In genomic region chr13:97125051-97125809, GRCh38 we compare ENCODE assay signal across 8 cellular contexts.
DNase-seq lines count a peak whose midpoint lies in the region; ATAC-seq and TF ChIP-seq lines count a peak whose summit lies in the region.

No MANE protein-coding gene starts in this region.

- H3K4me1 ChIP-seq in PC-9 (replicated peaks; ENCODE audit: insufficient read depth), result peaks cover 81% of the 10 kb centered on the region

- H3K27me3 ChIP-seq in PC-9 (ENCODE audit: insufficient read depth, low read depth), result no peaks in the 10 kb centered on the region

- no peak for TF ChIP-seq CTCF in natural killer cell (IDR thresholded peaks at IDR 0.05)
- TF ChIP-seq CTCF in PC-9 (conservative IDR thresholded peaks at IDR 0.05), result peak; percentile 55; the same call in 1 of the 2 replicates

- H4K20me1 ChIP-seq in PC-9 (ENCODE audit: insufficient read depth), result no peaks in the 10 kb centered on the region

- ATAC-seq in natural killer cell treated with Interleukin-12 subunit alpha and Interleukin-12 subunit beta and Interleukin-15 and Interleukin-18, amount 100 ng/mL, for 72 hours, result peak in 1 of 2 donors; percentile 56
- ATAC-seq in natural killer cell (no peak), HG03095 (IDR thresholded peaks at IDR 0.05; ENCODE audit: unreplicated experiment) (peak; percentile 33), sciatic nerve (peak; percentile 84), T-cell (replicated peaks in 1 of 4) (no peak)

- H2AFZ ChIP-seq in PC-9, result no peak overlapping the region

- H3K36me3 Mint-ChIP-seq in natural killer cell treated with Interleukin-12 subunit alpha and Interleukin-12 subunit beta and Interleukin-15 and Interleukin-18, amount 100 ng/mL, for 72 hours, result no peaks in the 10 kb centered on the region
- H3K36me3 Mint-ChIP-seq in natural killer cell (no peaks in the 10 kb centered on the region), T-cell (no peaks in the 10 kb centered on the region)

- H3K4me3 Mint-ChIP-seq in natural killer cell treated with Interleukin-12 subunit alpha and Interleukin-12 subunit beta and Interleukin-15 and Interleukin-18, amount 100 ng/mL, for 72 hours, result peak overlapping the region; percentile 54
- H3K4me3 Mint-ChIP-seq in natural killer cell (no peak overlapping the region), T-cell (no peak overlapping the region)

- no peak overlapping the region for H3K27ac Mint-ChIP-seq in natural killer cell treated with Interleukin-12 subunit alpha and Interleukin-12 subunit beta and Interleukin-15 and Interleukin-18, amount 100 ng/mL, for 72 hours
- no peak overlapping the region for H3K27ac Mint-ChIP-seq in natural killer cell
- no peak overlapping the region for H3K27ac Mint-ChIP-seq in T-cell

- H3F3A ChIP-seq in PC-9 (ENCODE audit: insufficient read depth, low read depth), result peaks cover 56% of the 10 kb centered on the region

- peaks cover 3 to 21% of the 10 kb centered on the region in 2 donors for H3K4me1 Mint-ChIP-seq in natural killer cell treated with Interleukin-12 subunit alpha and Interleukin-12 subunit beta and Interleukin-15 and Interleukin-18, amount 100 ng/mL, for 72 hours (ENCODE audit: low read depth in 2 of 2)
- H3K4me1 Mint-ChIP-seq in natural killer cell (no peaks in the 10 kb centered on the region), T-cell (no peaks in the 10 kb centered on the region)

- no peaks in the 10 kb centered on the region for H3K9me3 ChIP-seq in PC-9 (ENCODE audit: insufficient read depth, low read depth)

- POLR2A ChIA-PET in PC-9 (lab: Charles Lee; ENCODE audit: unreplicated experiment), result interaction anchor here (0.6 to 0.7 kb wide), 3 partner anchors 67 to 1148 kb away, joined by 5 to 10 read pairs (median 6); partner anchors contain the start of gene MBNL2
- POLR2A ChIA-PET in T-cell (lab: Charles Lee), result interaction anchor here in 1 of 2 donors (0.7 kb wide), 1 partner anchor 57 kb away, joined by 3 read pairs; no protein-coding TSS in a partner anchor

- peak overlapping the region; percentile 73 for H3K4me2 ChIP-seq in PC-9

- no peaks in the 10 kb centered on the region for H3K36me3 ChIP-seq in PC-9 (ENCODE audit: low read depth)

- peak overlapping the region; percentile 37; the same call in 1 of the 2 replicates for H3K4me3 ChIP-seq in PC-9

- BruUV-seq in PC-9 (replicated peaks; lab: Mats Ljungman, UMichigan), result no TSS peak

- peaks cover 32 to 37% of the 10 kb centered on the region in 2 donors for H3K27me3 Mint-ChIP-seq in natural killer cell treated with Interleukin-12 subunit alpha and Interleukin-12 subunit beta and Interleukin-15 and Interleukin-18, amount 100 ng/mL, for 72 hours
- H3K27me3 Mint-ChIP-seq in natural killer cell (ENCODE audit: low read depth in 2 of 2), result peaks cover 18 to 36% of the 10 kb centered on the region in 2 donors
- peaks cover 24 to 38% of the 10 kb centered on the region in 2 donors for H3K27me3 Mint-ChIP-seq in T-cell

- no peaks in the 10 kb centered on the region for H3K9me2 ChIP-seq in PC-9 (ENCODE audit: insufficient read depth)

- DNase-seq in natural killer cell treated with Interleukin-12 subunit alpha and Interleukin-12 subunit beta and Interleukin-15 and Interleukin-18, amount 100 ng/mL, for 72 hours (ENCODE audit: low spot score), result no peak
- DNase-seq in natural killer cell (no peak), PC-9 (peak; percentile 39 to 90), fibroblast of peridontal ligament (ENCODE audit: extremely low read depth) (peak; percentile 93), sciatic nerve (ENCODE audit: low spot score) (no peak), T-cell (no peak), HuH-7.5 (ENCODE audit: low spot score) (no peak)

- H3K9me3 Mint-ChIP-seq in natural killer cell treated with Interleukin-12 subunit alpha and Interleukin-12 subunit beta and Interleukin-15 and Interleukin-18, amount 100 ng/mL, for 72 hours, result no peaks in the 10 kb centered on the region
- H3K9me3 Mint-ChIP-seq in natural killer cell (no peaks in the 10 kb centered on the region), T-cell (no peaks in the 10 kb centered on the region)

- H3K79me2 ChIP-seq in PC-9 (ENCODE audit: low read depth), result no peaks in the 10 kb centered on the region; the same call in 1 of the 2 replicates

- intact Hi-C loops in natural killer cell (cut with micrococcal nuclease) (no loop called here), PC-9 (cut with micrococcal nuclease; ENCODE audit: unreplicated experiment) (no loop called here), sciatic nerve (cut with DNase I) (no loop called here)

- CTCF ChIA-PET in PC-9 (lab: Charles Lee), result interaction anchor here (0.7 to 1.3 kb wide), 7 partner anchors 11 to 1724 kb away, joined by 3 to 16 read pairs (median 8); no protein-coding TSS in a partner anchor
- CTCF ChIA-PET in T-cell (lab: Charles Lee), result interaction anchor here (0.6 to 0.7 kb wide), 3 partner anchors 16 to 269 kb away, joined by 4 to 6 read pairs (median 5); no protein-coding TSS in a partner anchor

- peak overlapping the region; percentile 81 for H3K27ac ChIP-seq in PC-9

Comparison
In these comparisons a context has a peak if more than half of its experiments do, and no peak if none do; other contexts are left out.
1. ATAC-seq: peak in HG03095 (single experiment) and sciatic nerve (single experiment); none in natural killer cell (0 of 3) and T-cell (0 of 4).
2. DNase-seq: peak in PC-9 (2 of 2) and fibroblast of peridontal ligament (single experiment); none in natural killer cell treated with Interleukin-12 subunit alpha and Interleukin-12 subunit beta and Interleukin-15 and Interleukin-18, amount 100 ng/mL, for 72 hours (single experiment), natural killer cell (single experiment), sciatic nerve (single experiment), T-cell (0 of 34) and HuH-7.5 (single experiment).